20 cellular contexts compared by ENCODE assay signal in the genomic region with DNA sequence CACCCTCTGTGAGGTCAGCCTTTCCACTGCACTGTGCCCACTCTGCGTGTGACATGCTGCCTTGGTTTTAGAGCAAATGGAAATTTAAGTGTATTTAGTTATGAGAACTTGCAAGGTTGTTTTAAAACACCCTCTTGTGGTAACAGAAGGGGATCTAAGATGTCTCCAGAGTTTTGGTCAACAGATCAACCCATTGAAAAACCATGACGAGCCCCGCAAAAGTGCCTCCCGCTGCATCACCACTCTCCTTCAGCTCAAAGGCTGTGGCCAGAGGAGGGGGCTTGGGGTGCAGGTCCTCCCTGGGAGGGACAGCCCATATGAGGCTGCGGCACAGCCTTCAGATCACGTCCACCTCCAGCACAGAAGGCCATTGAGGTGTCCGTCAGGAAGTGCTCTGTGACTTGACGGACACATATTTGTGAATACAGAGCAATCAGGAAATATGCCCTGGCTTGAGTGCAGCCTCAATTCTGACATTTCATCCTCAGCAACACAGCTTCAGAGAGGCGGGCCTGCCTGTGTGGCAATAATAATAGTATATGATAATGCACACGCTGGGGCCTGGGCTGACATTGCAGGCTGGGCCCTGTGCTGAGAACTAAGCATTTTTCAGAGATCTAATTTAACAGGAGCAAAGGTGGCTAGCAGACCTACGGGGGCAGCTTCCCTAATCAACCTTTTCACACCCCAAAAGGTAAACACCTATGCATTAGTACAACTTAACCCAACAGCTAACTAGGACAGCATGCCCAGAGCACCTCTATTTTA.
DNase-seq lines count a peak whose midpoint lies in the region; ATAC-seq and TF ChIP-seq lines count a peak whose summit lies in the region.
"Had no signal": no experiment of that assay in that cellular context is flagged by ENCODE, and none has a peak within 500 bp of the region (broad histone marks: within the 10 kb centered on the region; RNA-seq: fewer than 3 reads in every experiment).

No MANE protein-coding gene starts in this region.

- intact Hi-C loops in right cardiac atrium (cut with DNase I) = no loop called here

- WGBS in right cardiac atrium = 93% methylated on average over 11 of the region's 11 CpGs

- TF ChIP-seq CTCF in right atrium auricular region (IDR thresholded peaks at IDR 0.05) = no peak
- peak; percentile 18 for TF ChIP-seq CTCF in RWPE2 (IDR thresholded peaks at IDR 0.05; ENCODE audit: poor library complexity, severe bottlenecking)
- peak; percentile 31 for TF ChIP-seq CTCF in foreskin keratinocyte (conservative IDR thresholded peaks at IDR 0.05)

- H3K9me3 ChIP-seq in right atrium auricular region (no peaks in the 10 kb centered on the region), right cardiac atrium (ENCODE audit: control insufficient read depth, low read length) (no peaks in the 10 kb centered on the region), RWPE2 (ENCODE audit: severe bottlenecking) (no peaks in the 10 kb centered on the region)
- H3K9me3 ChIP-seq: psoas muscle had no signal

- H3K36me3 ChIP-seq in right atrium auricular region (no peaks in the 10 kb centered on the region), RWPE2 (ENCODE audit: low read depth) (no peaks in the 10 kb centered on the region)

- DNase-seq in right atrium auricular region (ENCODE audit: low spot score) (peak; percentile 52), right cardiac atrium (no peak), RWPE2 (ENCODE audit: low spot score) (no peak), foreskin keratinocyte (no peak), UCSD-AML1 (lab: John Stamatoyannopoulos, UW; ENCODE audit: unreplicated experiment) (no peak)
- DNase-seq: activated gamma-delta T cell treated with Interleukin-2 at 50 U/mL for 16 hours; amygdala; GDM1; glutamatergic neuron; mammary epithelial cell; natural killer cell; NCI-H1930; NCI-H524; psoas muscle; stimulated activated naive CD8-positive, alpha-beta T cell treated with anti-CD3 and anti-CD28 coated beads, Interleukin-15, amount 100 ng/mL, for 72 hours; T-helper 1 cell had no signal

- H3K27ac ChIP-seq in right atrium auricular region = no peak overlapping the region
- H3K27ac ChIP-seq in right cardiac atrium (ENCODE audit: low read length) = no peak overlapping the region
- H3K27ac ChIP-seq in RWPE2 (ENCODE audit: poor library complexity, severe bottlenecking) = no peak overlapping the region
- H3K27ac ChIP-seq in foreskin keratinocyte = no peak overlapping the region
- H3K27ac ChIP-seq: epithelial cell of prostate had no signal

- H3K27me3 ChIP-seq in right atrium auricular region (no peaks in the 10 kb centered on the region), right cardiac atrium (ENCODE audit: control insufficient read depth, insufficient read depth) (no peaks in the 10 kb centered on the region), RWPE2 (ENCODE audit: insufficient read depth, poor library complexity, severe bottlenecking) (no peaks in the 10 kb centered on the region), foreskin keratinocyte (no peaks in the 10 kb centered on the region)

- H3K4me3 ChIP-seq in right atrium auricular region = no peak overlapping the region
- no peak overlapping the region for H3K4me3 ChIP-seq in right cardiac atrium (ENCODE audit: low read length)
- H3K4me3 ChIP-seq in RWPE2 (ENCODE audit: severe bottlenecking) = no peak overlapping the region
- H3K4me3 ChIP-seq: psoas muscle had no signal

- H3K4me1 ChIP-seq in right atrium auricular region (no peaks in the 10 kb centered on the region), right cardiac atrium (ENCODE audit: control insufficient read depth, insufficient read depth, low read length) (no peaks in the 10 kb centered on the region), RWPE2 (ENCODE audit: insufficient read depth, poor library complexity, severe bottlenecking) (no peaks in the 10 kb centered on the region), foreskin keratinocyte (no peaks in the 10 kb centered on the region)
- H3K4me1 ChIP-seq: psoas muscle had no signal

- ATAC-seq in right cardiac atrium (no peak), RWPE2 (ENCODE audit: low read depth) (no peak), foreskin keratinocyte (no peak), GM18511 (IDR thresholded peaks at IDR 0.05; ENCODE audit: unreplicated experiment) (no peak), GM21515 (IDR thresholded peaks at IDR 0.05; ENCODE audit: unreplicated experiment) (no peak), HG02642 (IDR thresholded peaks at IDR 0.05; ENCODE audit: poor library complexity, unreplicated experiment) (no peak)
- ATAC-seq: natural killer cell; stimulated activated naive CD8-positive, alpha-beta T cell treated with anti-CD3 and anti-CD28 coated beads, Interleukin-15, amount 100 ng/mL, for 72 hours had no signal

Comparison
In these comparisons a context has a peak if more than half of its experiments do, and no peak if none do; other contexts are left out.
1. CTCF ChIP-seq: peak in RWPE2 (single experiment) and foreskin keratinocyte (single experiment); none in right atrium auricular region (0 of 2).